ENCODE assay signal across 10 cellular contexts in the genomic region with DNA sequence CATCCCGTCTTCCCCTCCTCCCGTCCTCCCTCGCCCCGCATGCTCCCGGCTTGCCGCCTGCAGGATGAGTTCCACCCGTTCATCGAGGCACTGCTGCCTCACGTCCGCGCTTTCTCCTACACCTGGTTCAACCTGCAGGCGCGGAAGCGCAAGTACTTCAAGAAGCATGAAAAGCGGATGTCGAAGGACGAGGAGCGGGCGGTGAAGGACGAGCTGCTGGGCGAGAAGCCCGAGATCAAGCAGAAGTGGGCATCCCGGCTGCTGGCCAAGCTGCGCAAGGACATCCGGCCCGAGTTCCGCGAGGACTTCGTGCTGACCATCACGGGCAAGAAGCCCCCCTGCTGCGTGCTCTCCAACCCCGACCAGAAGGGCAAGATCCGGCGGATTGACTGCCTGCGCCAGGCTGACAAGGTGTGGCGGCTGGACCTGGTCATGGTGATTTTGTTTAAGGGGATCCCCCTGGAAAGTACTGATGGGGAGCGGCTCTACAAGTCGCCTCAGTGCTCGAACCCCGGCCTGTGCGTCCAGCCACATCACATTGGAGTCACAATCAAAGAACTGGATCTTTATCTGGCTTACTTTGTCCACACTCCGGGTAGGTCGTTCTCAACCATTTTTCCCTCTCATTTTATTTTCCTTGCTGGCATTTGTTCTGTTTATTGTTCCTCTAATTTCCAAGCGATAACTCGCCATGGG. TPM values are rescaled to one million over a fixed set of nuclear protein-coding genes. Genes with fewer than 3 reads are reported as not detected.
DNase-seq lines count a peak whose midpoint lies in the region; TF ChIP-seq lines count a peak whose summit lies in the region.
"Had no signal": no experiment of that assay in that cellular context is flagged by ENCODE, and none has a peak within 500 bp of the region (broad histone marks: within the 10 kb centered on the region; RNA-seq: fewer than 3 reads in every experiment).

No MANE protein-coding gene starts in this region.

- H3K36me3 ChIP-seq in urinary bladder (ENCODE audit: insufficient read depth) (no peaks in the 10 kb centered on the region), H7 (replicated peaks; ENCODE audit: control insufficient read depth, insufficient read depth, low read length) (no peaks in the 10 kb centered on the region)

- H3K27me3 ChIP-seq in H7 (ENCODE audit: control insufficient read depth, insufficient read depth, low read length), result peaks cover 96% of the 10 kb centered on the region

- H3K36me3 Mint-ChIP-seq in activated CD4-positive, alpha-beta T cell treated with anti-CD3 and anti-CD28 coated beads, Interleukin-2, amount 10 ng/mL, durations not matched to agents 24 days and 14 days (ENCODE audit: low read depth), result peaks cover 4% of the 10 kb centered on the region
- H3K36me3 Mint-ChIP-seq in mesothelial cell of epicardium, result peaks cover 43% of the 10 kb centered on the region

- WGBS in urinary bladder, result 29% methylated on average over 45 of the region's 45 CpGs

- H3K4me1 ChIP-seq in urinary bladder (ENCODE audit: insufficient read depth), result no peaks in the 10 kb centered on the region

- no peak for TF ChIP-seq CTCF in cardiac fibroblast (IDR thresholded peaks at IDR 0.05; ENCODE audit: low read depth, low read length)
- no peak for TF ChIP-seq CTCF in mesothelial cell of epicardium (IDR thresholded peaks at IDR 0.05; ENCODE audit: unreplicated experiment)

- peaks cover 50% of the 10 kb centered on the region for H3K27me3 Mint-ChIP-seq in activated CD4-positive, alpha-beta T cell treated with anti-CD3 and anti-CD28 coated beads, Interleukin-2, amount 10 ng/mL, durations not matched to agents 24 days and 14 days
- peaks cover 97% of the 10 kb centered on the region for H3K27me3 Mint-ChIP-seq in mesothelial cell of epicardium (ENCODE audit: low read depth)

- H3K4me3 Mint-ChIP-seq in activated CD4-positive, alpha-beta T cell treated with anti-CD3 and anti-CD28 coated beads, Interleukin-2, amount 10 ng/mL, durations not matched to agents 24 days and 14 days, result peak overlapping the region; percentile 15
- H3K4me3 Mint-ChIP-seq in mesothelial cell of epicardium, result peak overlapping the region; percentile 59

- H3K4me3 ChIP-seq in cardiac fibroblast (replicated peaks in 1 of 2; ENCODE audit: low read depth in 2 of 2, low read length in 2 of 2) (peak overlapping the region; percentile 55 to 59), urinary bladder (ENCODE audit: low read depth, low read length) (peak overlapping the region; percentile 42), H7 (ENCODE audit: insufficient read depth, low read depth, low read length) (no peak overlapping the region)
- H3K4me3 ChIP-seq: K562 had no signal

- no peak overlapping the region for H3K27ac ChIP-seq in urinary bladder (ENCODE audit: low read depth)

- peaks cover 20% of the 10 kb centered on the region for H3K4me1 Mint-ChIP-seq in activated CD4-positive, alpha-beta T cell treated with anti-CD3 and anti-CD28 coated beads, Interleukin-2, amount 10 ng/mL, durations not matched to agents 24 days and 14 days
- H3K4me1 Mint-ChIP-seq in mesothelial cell of epicardium, result peaks cover 46% of the 10 kb centered on the region

- intact Hi-C loops in activated CD4-positive, alpha-beta T cell treated with anti-CD3 and anti-CD28 coated beads, Interleukin-2, amount 10 ng/mL, durations not matched to agents 24 days and 14 days (cut with micrococcal nuclease), result no loop called here

- no peak for DNase-seq in activated CD4-positive, alpha-beta T cell treated with anti-CD3 and anti-CD28 coated beads, Interleukin-2, amount 10 ng/mL, durations not matched to agents 24 days and 14 days
- no peak for DNase-seq in activated CD4-positive, alpha-beta T cell treated with anti-CD3 and anti-CD28 coated beads, Interleukin-2, amount 50 U/mL, for 4 hours
- DNase-seq in cardiac fibroblast (ENCODE audit: low read depth in 2 of 2), result no peak
- no peak for DNase-seq in mesothelial cell of epicardium (ENCODE audit: low spot score in 2 of 2, unreplicated experiment in 2 of 2)
- no peak for DNase-seq in epidermal melanocyte (ENCODE audit: insufficient read length, low spot score)
- no peak for DNase-seq in HuH-7 (ENCODE audit: low spot score)
- no peak for DNase-seq in H7
- DNase-seq: stimulated activated CD4-positive, alpha-beta T cell treated with anti-CD3 and anti-CD28 coated beads, Interleukin-2, amount 100 ng/mL, for 24 hours had no signal

- H3K9me3 Mint-ChIP-seq in activated CD4-positive, alpha-beta T cell treated with anti-CD3 and anti-CD28 coated beads, Interleukin-2, amount 10 ng/mL, durations not matched to agents 24 days and 14 days, result no peaks in the 10 kb centered on the region
- no peaks in the 10 kb centered on the region for H3K9me3 Mint-ChIP-seq in mesothelial cell of epicardium

- H3K27ac Mint-ChIP-seq in activated CD4-positive, alpha-beta T cell treated with anti-CD3 and anti-CD28 coated beads, Interleukin-2, amount 10 ng/mL, durations not matched to agents 24 days and 14 days, result no peak overlapping the region
- H3K27ac Mint-ChIP-seq in mesothelial cell of epicardium, result no peak overlapping the region

RNA-seq across cellular contexts. Expression of a gene that starts 29.8 kb away (rescaled TPM):
- 8.3 and 10.4 TPM in 2 replicates for total RNA-seq in activated CD4-positive, alpha-beta T cell treated with anti-CD3 and anti-CD28 coated beads, Interleukin-2, amount 10 ng/mL, durations not matched to agents 24 days and 14 days
- total RNA-seq in mesothelial cell of epicardium (52.4 to 55.5 TPM (median 53.8 TPM) in 3 replicates), urinary bladder (83.5 TPM)
- 88.6 TPM for polyA plus RNA-seq in urinary bladder
- total RNA-seq in H7 (2014; rRNA removed; shearing (Covaris generic)), result 0.03 and 0.07 TPM in 2 replicates

RNA-seq across cellular contexts. Expression of a gene that starts 55.7 kb away (rescaled TPM):
- total RNA-seq in activated CD4-positive, alpha-beta T cell treated with anti-CD3 and anti-CD28 coated beads, Interleukin-2, amount 10 ng/mL, durations not matched to agents 24 days and 14 days, result 0.12 TPM in 1 of 2 replicates, not detected in the other
- 0.16 TPM in 1 of 3 replicates, not detected in the others for total RNA-seq in mesothelial cell of epicardium
- not detected for total RNA-seq in urinary bladder
- not detected for polyA plus RNA-seq in urinary bladder
- 0.15 TPM in 1 of 2 replicates, not detected in the other for total RNA-seq in H7 (2014; rRNA removed; shearing (Covaris generic))
